ENCODE assay signal across 10 cellular contexts in genomic region chr16:67015317-67015731, GRCh38. TPM values are rescaled to one million over a fixed set of nuclear protein-coding genes. Genes with fewer than 3 reads are reported as not detected.
DNase-seq lines count a peak whose midpoint lies in the region; ATAC-seq lines count a peak whose summit lies in the region.
"Had no signal": no experiment of that assay in that cellular context is flagged by ENCODE, and none has a peak within 500 bp of the region (broad histone marks: within the 10 kb centered on the region; RNA-seq: fewer than 3 reads in every experiment).

No MANE protein-coding gene starts in this region.

- no peaks in the 10 kb centered on the region for H3K36me3 ChIP-seq in BLaER1 treated with 17β-estradiol and CSF1 and Interleukin-3, amounts not matched to agents 10 nM and 100 nM
- H3K36me3 ChIP-seq in H7 (replicated peaks; ENCODE audit: control insufficient read depth, insufficient read depth, low read length) (no peaks in the 10 kb centered on the region), mesendoderm (ENCODE audit: control insufficient read depth, insufficient read depth, low read length) (no peaks in the 10 kb centered on the region)

- H3K4ac ChIP-seq in mesendoderm (ENCODE audit: low read depth, low read length) = no peak overlapping the region

- H3K18ac ChIP-seq in mesendoderm (ENCODE audit: low read length) = no peak overlapping the region

- no peak overlapping the region for H2BK120ac ChIP-seq in mesendoderm (ENCODE audit: low read depth, low read length)

- peaks cover 18 to 55% (median 41%) of the 10 kb centered on the region in 10 experiments; a peak in 19 of 20 replicates for H3K4me1 ChIP-seq in BLaER1 treated with 17β-estradiol and CSF1 and Interleukin-3, amounts not matched to agents 10 nM and 100 nM
- H3K4me1 ChIP-seq in mesendoderm (ENCODE audit: control insufficient read depth, low read depth, low read length) = peaks cover 3% of the 10 kb centered on the region

- peak overlapping the region in 9 of 11 experiments; percentile 87 to 100 (median 96); a peak in 17 of 22 replicates for H3K4me2 ChIP-seq in BLaER1 treated with 17β-estradiol and CSF1 and Interleukin-3, amounts not matched to agents 10 nM and 100 nM
- no peak overlapping the region for H3K4me2 ChIP-seq in mesendoderm (ENCODE audit: low read length)

- no peak overlapping the region for H3K4me3 ChIP-seq in BLaER1 treated with 17β-estradiol and CSF1 and Interleukin-3, amounts not matched to agents 10 nM and 100 nM
- H3K4me3 ChIP-seq in H7 (ENCODE audit: insufficient read depth, low read depth, low read length) (no peak overlapping the region), mesendoderm (ENCODE audit: low read length) (no peak overlapping the region)

- H4K5ac ChIP-seq in mesendoderm (ENCODE audit: low read length) = no peak overlapping the region

- no peak overlapping the region for H2AK5ac ChIP-seq in mesendoderm (ENCODE audit: low read length)

- no peaks in the 10 kb centered on the region for H3K79me2 ChIP-seq in mesendoderm (ENCODE audit: control insufficient read depth, insufficient read depth, low read length)

- H3K27ac ChIP-seq in BLaER1 treated with 17β-estradiol and CSF1 and Interleukin-3, amounts not matched to agents 10 nM and 100 nM = no peak overlapping the region
- H3K27ac ChIP-seq in mesendoderm (ENCODE audit: low read depth, low read length) = no peak overlapping the region

- H3K4me3 Mint-ChIP-seq in activated naive CD8-positive, alpha-beta T cell treated with anti-CD3 and anti-CD28 coated beads, Interleukin-2, amount 50 U/mL, for 24 hours = peak overlapping the region; percentile 72

- H4K20me1 ChIP-seq in BLaER1 treated with 17β-estradiol and CSF1 and Interleukin-3, amounts not matched to agents 10 nM and 100 nM = peaks cover 0 to 7% (median 0%) of the 10 kb centered on the region in 11 experiments; a peak in 1 of 22 replicates

- DNase-seq in H7 (peak; percentile 32), mesenteric fat pad (ENCODE audit: low spot score) (peak; percentile 76), mesendoderm (no peak), AML-193 (lab: John Stamatoyannopoulos, UW) (no peak), activated gamma-delta T cell (lab: John Stamatoyannopoulos, UW) (no peak)
- no peak for DNase-seq in activated naive CD8-positive, alpha-beta T cell treated with anti-CD3 and anti-CD28 coated beads, Interleukin-2, amount 50 U/mL, for 24 hours
- DNase-seq: midbrain, NCI-H510A treated with DMSO at 0.1 percent for 48 hours had no signal

- peaks cover 4% of the 10 kb centered on the region for H3K27me3 Mint-ChIP-seq in activated naive CD8-positive, alpha-beta T cell treated with anti-CD3 and anti-CD28 coated beads, Interleukin-2, amount 50 U/mL, for 24 hours

- no peaks in the 10 kb centered on the region for H3K9me3 Mint-ChIP-seq in activated naive CD8-positive, alpha-beta T cell treated with anti-CD3 and anti-CD28 coated beads, Interleukin-2, amount 50 U/mL, for 24 hours

- H3K56ac ChIP-seq in mesendoderm (ENCODE audit: low read length) = no peak overlapping the region

- H3K79me1 ChIP-seq in mesendoderm (ENCODE audit: low read length) = no peaks in the 10 kb centered on the region

- no peak for ATAC-seq in activated naive CD8-positive, alpha-beta T cell treated with anti-CD3 and anti-CD28 coated beads, Interleukin-2, amount 50 U/mL, for 24 hours
- no peak for ATAC-seq in HG02885 (IDR thresholded peaks at IDR 0.05; ENCODE audit: poor library complexity, unreplicated experiment)

- WGBS in mesendoderm (ENCODE audit: extremely low coverage, insufficient coverage, low lambda C conversion rate) = no CpG with 5 or more reads among the region's 9 CpGs

- H3K4me1 Mint-ChIP-seq in activated naive CD8-positive, alpha-beta T cell treated with anti-CD3 and anti-CD28 coated beads, Interleukin-2, amount 50 U/mL, for 24 hours = peaks cover 16% of the 10 kb centered on the region

- H3K9ac ChIP-seq in BLaER1 treated with 17β-estradiol and CSF1 and Interleukin-3, amounts not matched to agents 10 nM and 100 nM = peak overlapping the region in 3 of 11 experiments; percentile 80 to 83 (median 81); a peak in 2 of 22 replicates
- no peak overlapping the region for H3K9ac ChIP-seq in mesendoderm (ENCODE audit: low read length)

- H3K36me3 Mint-ChIP-seq in activated naive CD8-positive, alpha-beta T cell treated with anti-CD3 and anti-CD28 coated beads, Interleukin-2, amount 50 U/mL, for 24 hours (ENCODE audit: low read depth) = no peaks in the 10 kb centered on the region

- H2BK5ac ChIP-seq in mesendoderm (ENCODE audit: low read length) = no peak overlapping the region

- no peak overlapping the region for H3K23ac ChIP-seq in mesendoderm (ENCODE audit: low read length)

- no peak overlapping the region for H2BK15ac ChIP-seq in mesendoderm (replicated peaks; ENCODE audit: low read depth)

- H3K27me3 ChIP-seq in BLaER1 treated with 17β-estradiol and CSF1 and Interleukin-3, amounts not matched to agents 10 nM and 100 nM = peaks cover 0 to 18% (median 0%) of the 10 kb centered on the region in 11 experiments; a peak in 6 of 22 replicates
- H3K27me3 ChIP-seq in H7 (ENCODE audit: control insufficient read depth, insufficient read depth, low read length) (peaks cover 30% of the 10 kb centered on the region), mesendoderm (ENCODE audit: insufficient read depth, low read length, poor library complexity) (no peaks in the 10 kb centered on the region)

- no peak overlapping the region for H3K27ac Mint-ChIP-seq in activated naive CD8-positive, alpha-beta T cell treated with anti-CD3 and anti-CD28 coated beads, Interleukin-2, amount 50 U/mL, for 24 hours

- no peak overlapping the region for H4K8ac ChIP-seq in mesendoderm (ENCODE audit: low read depth, low read length)

- no peaks in the 10 kb centered on the region for H3K9me3 ChIP-seq in BLaER1 treated with 17β-estradiol and CSF1 and Interleukin-3, amounts not matched to agents 10 nM and 100 nM (replicated peaks in 1 of 11)

RNA-seq across cellular contexts. Expression of gene CBFB, which starts 13.6 kb away (rescaled TPM):
- 31.4 and 49.3 TPM in 2 replicates for total RNA-seq in H7 (2014; rRNA removed; shearing (Covaris generic))
- total RNA-seq in mesenteric fat pad = 48.7 TPM
- polyA plus RNA-seq in mesendoderm (2013, experiment 1 of 2) = 35.4 TPM
- 45.8 TPM for polyA plus RNA-seq in mesendoderm (2013, experiment 2 of 2)

RNA-seq across cellular contexts. Expression of gene CES4A, which starts 26.9 kb away (rescaled TPM):
- total RNA-seq in H7 (2014; rRNA removed; shearing (Covaris generic)) = 0.07 and 0.45 TPM in 2 replicates
- 12.5 TPM for total RNA-seq in mesenteric fat pad
- 0.31 TPM for polyA plus RNA-seq in mesendoderm (2013, experiment 1 of 2)
- polyA plus RNA-seq in mesendoderm (2013, experiment 2 of 2) = 0.25 TPM

RNA-seq across cellular contexts. Expression of gene CES3, which starts 54.3 kb away (rescaled TPM):
- total RNA-seq in H7 (2014; rRNA removed; shearing (Covaris generic)) = 0.31 and 0.44 TPM in 2 replicates
- total RNA-seq in mesenteric fat pad = 0.55 TPM
- polyA plus RNA-seq in mesendoderm (2013, experiment 1 of 2) = 0.46 TPM
- polyA plus RNA-seq in mesendoderm (2013, experiment 2 of 2) = 0.42 TPM

Comparison
In these comparisons a context has a peak if more than half of its experiments do, and no peak if none do; other contexts are left out.
1. DNase-seq: peak in H7 (single experiment) and mesenteric fat pad (single experiment); none in activated naive CD8-positive, alpha-beta T cell treated with anti-CD3 and anti-CD28 coated beads, Interleukin-2, amount 50 U/mL, for 24 hours (single experiment), mesendoderm (single experiment), AML-193 (0 of 2) and activated gamma-delta T cell (single experiment).